ENCODE assay signal across 1 cellular context in the genomic region with DNA sequence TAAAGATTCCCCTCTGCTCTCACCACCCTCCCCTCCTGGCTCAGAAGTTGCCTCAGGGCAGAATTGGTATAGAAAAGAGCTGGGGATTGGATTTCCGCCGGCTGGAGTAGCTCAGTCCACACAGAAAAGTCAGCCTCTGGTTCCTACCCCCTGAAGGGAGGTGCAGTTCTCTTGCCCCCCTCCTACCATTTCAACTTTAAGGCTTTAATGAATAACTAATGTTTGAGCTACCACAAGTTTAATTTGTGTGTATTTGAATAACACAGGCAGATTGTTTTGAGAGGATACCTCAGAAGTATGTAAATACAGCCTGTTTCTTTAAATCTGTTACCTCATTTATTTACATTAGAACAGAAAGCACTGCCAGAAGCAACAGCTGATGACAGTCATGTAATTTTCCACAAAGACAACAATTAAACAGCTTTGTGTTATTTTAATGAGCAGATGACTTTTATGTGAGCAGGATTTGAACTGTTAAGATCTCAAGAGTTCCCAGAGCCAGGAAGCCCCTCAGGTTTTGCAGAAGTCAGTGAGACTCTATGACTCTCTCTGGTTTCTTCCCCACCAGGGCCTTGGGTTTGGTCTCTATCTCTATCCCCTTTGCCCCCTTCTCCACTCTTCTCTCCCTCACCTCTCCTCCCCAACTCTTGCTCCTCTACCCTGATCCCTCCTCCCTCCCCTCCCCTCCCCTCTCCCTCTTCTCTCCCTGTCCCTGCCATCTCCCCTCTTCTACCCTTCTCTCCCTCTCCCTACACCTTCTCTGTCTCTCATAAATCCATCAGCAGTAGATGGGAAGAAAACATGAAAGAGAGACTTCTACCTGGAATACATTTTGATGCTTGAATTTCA.
A peak's percentile ranks its signal among the peaks of the same experiment; 100 is the strongest.
TF ChIP-seq lines count a peak whose summit lies in the region.

No MANE protein-coding gene starts in this region.

TF ChIP-seq in HEK293, 187 proteins besides CTCF, POLR2A, EP300 and RAD21 (continued from another document and continues in another):
- TF ChIP-seq PRDM2 (tag by site-specific recombination; IDR thresholded peaks at IDR 0.05; ENCODE audit: borderline replicate concordance) (no peak), ZNF701 (tag by site-specific recombination; IDR thresholded peaks at IDR 0.05) (no peak), ZNF654 (tag by site-specific recombination; IDR thresholded peaks at IDR 0.05; ENCODE audit: low read depth) (no peak), ZEB2 (tag by site-specific recombination; IDR thresholded peaks at IDR 0.05) (peak; percentile 89), ZNF169 (tag by site-specific recombination; IDR thresholded peaks at IDR 0.05) (no peak), YY2 (tag by site-specific recombination; IDR thresholded peaks at IDR 0.05) (no peak), GLI4 (tag by site-specific recombination; IDR thresholded peaks at IDR 0.05) (no peak), BCL11B (tag by site-specific recombination; IDR thresholded peaks at IDR 0.05; ENCODE audit: low read depth) (no peak), ZNF521 (tag by site-specific recombination; IDR thresholded peaks at IDR 0.05) (no peak), ZNF433 (tag by site-specific recombination; IDR thresholded peaks at IDR 0.05; ENCODE audit: low read depth) (no peak), ZNF423 (tag by site-specific recombination; IDR thresholded peaks at IDR 0.05) (no peak), PRDM1 (tag by site-specific recombination; IDR thresholded peaks at IDR 0.05) (peak; percentile 81), ZFP41 (tag by site-specific recombination; IDR thresholded peaks at IDR 0.05; ENCODE audit: borderline replicate concordance) (no peak), ZSCAN16 (tag by site-specific recombination; IDR thresholded peaks at IDR 0.05) (no peak), ZSCAN4 (tag by site-specific recombination; IDR thresholded peaks at IDR 0.05) (no peak), KLF9 (tag by site-specific recombination; IDR thresholded peaks at IDR 0.05; ENCODE audit: low read depth) (no peak), ATF2 (tag by site-specific recombination; IDR thresholded peaks at IDR 0.05; ENCODE audit: low read depth) (peak; percentile 69; the same call in 1 of the 2 replicates), ZSCAN23 (tag by site-specific recombination; IDR thresholded peaks at IDR 0.05) (no peak), ZNF623 (tag by site-specific recombination; IDR thresholded peaks at IDR 0.05) (no peak), ZNF155 (tag by site-specific recombination; IDR thresholded peaks at IDR 0.05) (no peak), ZNF404 (tag by site-specific recombination; IDR thresholded peaks at IDR 0.05) (no peak), BCL11A (tag by site-specific recombination; IDR thresholded peaks at IDR 0.05; ENCODE audit: low read depth) (no peak), ZNF335 (tag by site-specific recombination; conservative IDR thresholded peaks at IDR 0.05) (peak; percentile 38; the same call in 1 of the 2 replicates), ZBTB17 (tag by site-specific recombination; IDR thresholded peaks at IDR 0.05) (peak; percentile 49), ZBTB20 (tag by site-specific recombination; IDR thresholded peaks at IDR 0.05) (no peak), OVOL3 (tag by site-specific recombination; IDR thresholded peaks at IDR 0.05) (no peak)
- TF ChIP-seq, protein P1, sequence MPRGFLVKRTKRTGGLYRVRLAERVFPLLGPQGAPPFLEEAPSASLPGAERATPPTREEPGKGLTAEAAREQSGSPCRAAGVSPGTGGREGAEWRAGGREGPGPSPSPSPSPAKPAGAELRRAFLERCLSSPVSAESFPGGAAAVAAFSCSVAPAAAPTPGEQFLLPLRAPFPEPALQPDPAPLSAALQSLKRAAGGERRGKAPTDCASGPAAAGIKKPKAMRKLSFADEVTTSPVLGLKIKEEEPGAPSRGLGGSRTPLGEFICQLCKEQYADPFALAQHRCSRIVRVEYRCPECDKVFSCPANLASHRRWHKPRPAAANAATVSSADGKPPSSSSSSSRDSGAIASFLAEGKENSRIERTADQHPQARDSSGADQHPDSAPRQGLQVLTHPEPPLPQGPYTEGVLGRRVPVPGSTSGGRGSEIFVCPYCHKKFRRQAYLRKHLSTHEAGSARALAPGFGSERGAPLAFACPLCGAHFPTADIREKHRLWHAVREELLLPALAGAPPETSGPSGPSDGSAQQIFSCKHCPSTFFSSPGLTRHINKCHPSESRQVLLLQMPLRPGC (tag by site-specific recombination; IDR thresholded peaks at IDR 0.05), result peak; percentile 75
- TF ChIP-seq, protein P2, sequence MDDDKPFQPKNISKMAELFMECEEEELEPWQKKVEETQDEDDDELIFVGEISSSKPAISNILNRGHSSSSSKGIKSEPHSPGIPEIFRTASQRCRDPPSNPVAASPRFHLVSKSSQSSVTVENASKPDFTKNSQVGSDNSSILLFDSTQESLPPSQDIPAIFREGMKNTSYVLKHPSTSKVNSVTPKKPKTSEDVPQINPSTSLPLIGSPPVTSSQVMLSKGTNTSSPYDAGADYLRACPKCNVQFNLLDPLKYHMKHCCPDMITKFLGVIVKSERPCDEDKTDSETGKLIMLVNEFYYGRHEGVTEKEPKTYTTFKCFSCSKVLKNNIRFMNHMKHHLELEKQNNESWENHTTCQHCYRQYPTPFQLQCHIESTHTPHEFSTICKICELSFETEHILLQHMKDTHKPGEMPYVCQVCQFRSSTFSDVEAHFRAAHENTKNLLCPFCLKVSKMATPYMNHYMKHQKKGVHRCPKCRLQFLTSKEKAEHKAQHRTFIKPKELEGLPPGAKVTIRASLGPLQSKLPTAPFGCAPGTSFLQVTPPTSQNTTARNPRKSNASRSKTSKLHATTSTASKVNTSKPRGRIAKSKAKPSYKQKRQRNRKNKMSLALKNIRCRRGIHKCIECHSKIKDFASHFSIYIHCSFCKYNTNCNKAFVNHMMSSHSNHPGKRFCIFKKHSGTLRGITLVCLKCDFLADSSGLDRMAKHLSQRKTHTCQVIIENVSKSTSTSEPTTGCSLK (tag by site-specific recombination; IDR thresholded peaks at IDR 0.05), result no peak
- TF ChIP-seq, protein P3, sequence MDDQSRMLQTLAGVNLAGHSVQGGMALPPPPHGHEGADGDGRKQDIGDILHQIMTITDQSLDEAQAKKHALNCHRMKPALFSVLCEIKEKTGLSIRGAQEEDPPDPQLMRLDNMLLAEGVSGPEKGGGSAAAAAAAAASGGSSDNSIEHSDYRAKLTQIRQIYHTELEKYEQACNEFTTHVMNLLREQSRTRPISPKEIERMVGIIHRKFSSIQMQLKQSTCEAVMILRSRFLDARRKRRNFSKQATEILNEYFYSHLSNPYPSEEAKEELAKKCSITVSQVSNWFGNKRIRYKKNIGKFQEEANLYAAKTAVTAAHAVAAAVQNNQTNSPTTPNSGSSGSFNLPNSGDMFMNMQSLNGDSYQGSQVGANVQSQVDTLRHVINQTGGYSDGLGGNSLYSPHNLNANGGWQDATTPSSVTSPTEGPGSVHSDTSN (CRISPR knock-in tag; IDR thresholded peaks at IDR 0.05), result no peak
- TF ChIP-seq, protein P4, sequence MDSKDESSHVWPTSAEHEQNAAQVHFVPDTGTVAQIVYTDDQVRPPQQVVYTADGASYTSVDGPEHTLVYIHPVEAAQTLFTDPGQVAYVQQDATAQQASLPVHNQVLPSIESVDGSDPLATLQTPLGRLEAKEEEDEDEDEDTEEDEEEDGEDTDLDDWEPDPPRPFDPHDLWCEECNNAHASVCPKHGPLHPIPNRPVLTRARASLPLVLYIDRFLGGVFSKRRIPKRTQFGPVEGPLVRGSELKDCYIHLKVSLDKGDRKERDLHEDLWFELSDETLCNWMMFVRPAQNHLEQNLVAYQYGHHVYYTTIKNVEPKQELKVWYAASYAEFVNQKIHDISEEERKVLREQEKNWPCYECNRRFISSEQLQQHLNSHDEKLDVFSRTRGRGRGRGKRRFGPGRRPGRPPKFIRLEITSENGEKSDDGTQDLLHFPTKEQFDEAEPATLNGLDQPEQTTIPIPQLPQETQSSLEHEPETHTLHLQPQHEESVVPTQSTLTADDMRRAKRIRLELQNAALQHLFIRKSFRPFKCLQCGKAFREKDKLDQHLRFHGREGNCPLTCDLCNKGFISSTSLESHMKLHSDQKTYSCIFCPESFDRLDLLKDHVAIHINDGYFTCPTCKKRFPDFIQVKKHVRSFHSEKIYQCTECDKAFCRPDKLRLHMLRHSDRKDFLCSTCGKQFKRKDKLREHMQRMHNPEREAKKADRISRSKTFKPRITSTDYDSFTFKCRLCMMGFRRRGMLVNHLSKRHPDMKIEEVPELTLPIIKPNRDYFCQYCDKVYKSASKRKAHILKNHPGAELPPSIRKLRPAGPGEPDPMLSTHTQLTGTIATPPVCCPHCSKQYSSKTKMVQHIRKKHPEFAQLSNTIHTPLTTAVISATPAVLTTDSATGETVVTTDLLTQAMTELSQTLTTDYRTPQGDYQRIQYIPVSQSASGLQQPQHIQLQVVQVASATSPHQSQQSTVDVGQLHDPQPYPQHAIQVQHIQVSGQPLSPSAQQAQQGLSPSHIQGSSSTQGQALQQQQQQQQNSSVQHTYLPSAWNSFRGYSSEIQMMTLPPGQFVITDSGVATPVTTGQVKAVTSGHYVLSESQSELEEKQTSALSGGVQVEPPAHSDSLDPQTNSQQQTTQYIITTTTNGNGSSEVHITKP (tag by site-specific recombination; IDR thresholded peaks at IDR 0.05), result peak; percentile 70; the same call in 1 of the 2 replicates
- TF ChIP-seq, protein P5, sequence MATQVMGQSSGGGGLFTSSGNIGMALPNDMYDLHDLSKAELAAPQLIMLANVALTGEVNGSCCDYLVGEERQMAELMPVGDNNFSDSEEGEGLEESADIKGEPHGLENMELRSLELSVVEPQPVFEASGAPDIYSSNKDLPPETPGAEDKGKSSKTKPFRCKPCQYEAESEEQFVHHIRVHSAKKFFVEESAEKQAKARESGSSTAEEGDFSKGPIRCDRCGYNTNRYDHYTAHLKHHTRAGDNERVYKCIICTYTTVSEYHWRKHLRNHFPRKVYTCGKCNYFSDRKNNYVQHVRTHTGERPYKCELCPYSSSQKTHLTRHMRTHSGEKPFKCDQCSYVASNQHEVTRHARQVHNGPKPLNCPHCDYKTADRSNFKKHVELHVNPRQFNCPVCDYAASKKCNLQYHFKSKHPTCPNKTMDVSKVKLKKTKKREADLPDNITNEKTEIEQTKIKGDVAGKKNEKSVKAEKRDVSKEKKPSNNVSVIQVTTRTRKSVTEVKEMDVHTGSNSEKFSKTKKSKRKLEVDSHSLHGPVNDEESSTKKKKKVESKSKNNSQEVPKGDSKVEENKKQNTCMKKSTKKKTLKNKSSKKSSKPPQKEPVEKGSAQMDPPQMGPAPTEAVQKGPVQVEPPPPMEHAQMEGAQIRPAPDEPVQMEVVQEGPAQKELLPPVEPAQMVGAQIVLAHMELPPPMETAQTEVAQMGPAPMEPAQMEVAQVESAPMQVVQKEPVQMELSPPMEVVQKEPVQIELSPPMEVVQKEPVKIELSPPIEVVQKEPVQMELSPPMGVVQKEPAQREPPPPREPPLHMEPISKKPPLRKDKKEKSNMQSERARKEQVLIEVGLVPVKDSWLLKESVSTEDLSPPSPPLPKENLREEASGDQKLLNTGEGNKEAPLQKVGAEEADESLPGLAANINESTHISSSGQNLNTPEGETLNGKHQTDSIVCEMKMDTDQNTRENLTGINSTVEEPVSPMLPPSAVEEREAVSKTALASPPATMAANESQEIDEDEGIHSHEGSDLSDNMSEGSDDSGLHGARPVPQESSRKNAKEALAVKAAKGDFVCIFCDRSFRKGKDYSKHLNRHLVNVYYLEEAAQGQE (tag by site-specific recombination; IDR thresholded peaks at IDR 0.05), result no peak
